Comparison of ENCODE assay signal across 1 cellular context in the genomic region with DNA sequence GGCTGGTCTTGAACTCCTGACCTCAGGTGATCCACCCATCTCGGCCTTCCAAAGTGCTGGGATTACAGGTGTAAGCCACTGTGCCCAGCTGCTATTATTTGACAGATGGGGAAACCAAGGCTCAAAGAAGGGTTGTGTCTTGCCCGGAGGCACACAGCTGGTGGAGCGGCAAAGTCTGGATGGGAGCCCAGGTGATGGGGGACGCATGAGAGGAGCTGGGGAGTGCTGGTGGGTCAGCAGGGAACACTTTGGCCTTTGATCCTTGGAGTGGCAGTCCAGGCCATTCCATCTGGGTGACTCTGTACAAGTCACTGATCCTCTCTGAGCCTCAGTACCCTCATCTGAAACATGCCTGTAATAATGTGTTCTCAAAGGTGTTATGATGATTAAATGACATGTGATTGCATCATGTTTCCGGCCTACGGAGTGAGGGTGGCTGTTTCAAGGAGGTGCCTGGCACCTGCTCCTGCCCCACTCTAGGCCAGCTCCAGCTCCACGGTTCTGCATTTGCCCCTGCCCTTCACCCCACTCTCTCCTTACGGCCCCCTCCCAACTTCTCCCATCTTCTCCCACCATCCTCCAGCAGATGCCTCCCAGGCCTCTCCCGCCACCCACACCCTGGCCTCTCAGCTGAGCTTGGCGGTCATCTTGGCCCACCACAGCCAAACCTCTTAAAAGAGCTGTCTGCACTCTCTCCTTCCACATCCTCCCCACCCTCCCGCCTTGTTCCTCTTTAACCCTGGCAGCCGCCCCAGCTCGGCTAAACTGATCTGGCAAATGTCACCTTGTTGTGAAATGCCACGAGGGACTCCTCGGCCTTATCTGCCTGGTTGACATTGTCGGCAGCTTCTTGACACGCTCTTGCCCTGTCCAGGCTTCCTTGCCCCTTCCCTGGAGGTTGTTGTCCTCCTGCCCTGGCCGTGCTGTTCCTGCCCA.
A peak's percentile ranks its signal among the peaks of the same experiment; 100 is the strongest.
TF ChIP-seq lines count a peak whose summit lies in the region.

No MANE protein-coding gene starts in this region.

TF ChIP-seq in HepG2, 621 proteins besides CTCF, POLR2A, EP300 and RAD21:
- TF ChIP-seq RNF2 (conservative IDR thresholded peaks at IDR 0.05; ENCODE audit: low read depth) = no peak
- TF ChIP-seq, protein P1, sequence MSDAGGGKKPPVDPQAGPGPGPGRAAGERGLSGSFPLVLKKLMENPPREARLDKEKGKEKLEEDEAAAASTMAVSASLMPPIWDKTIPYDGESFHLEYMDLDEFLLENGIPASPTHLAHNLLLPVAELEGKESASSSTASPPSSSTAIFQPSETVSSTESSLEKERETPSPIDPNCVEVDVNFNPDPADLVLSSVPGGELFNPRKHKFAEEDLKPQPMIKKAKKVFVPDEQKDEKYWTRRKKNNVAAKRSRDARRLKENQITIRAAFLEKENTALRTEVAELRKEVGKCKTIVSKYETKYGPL (CRISPR knock-in tag; IDR thresholded peaks at IDR 0.05) = no peak
- TF ChIP-seq CEBPB (IDR thresholded peaks at IDR 0.05; ENCODE audit: borderline replicate concordance, low read depth, low read length) = peak; percentile 79
- TF ChIP-seq HNF4A (CRISPR knock-in tag; IDR thresholded peaks at IDR 0.05) = peak; percentile 29; the same call in 1 of the 2 replicates
- peak; percentile 38; the same call in 1 of the 2 replicates for TF ChIP-seq ZBTB33 (CRISPR knock-in tag; IDR thresholded peaks at IDR 0.05)
- TF ChIP-seq ZNF20 (CRISPR knock-in tag; IDR thresholded peaks at IDR 0.05) = no peak
- TF ChIP-seq CEBPG (CRISPR knock-in tag; IDR thresholded peaks at IDR 0.05) = peak; percentile 51
- TF ChIP-seq, protein P2, sequence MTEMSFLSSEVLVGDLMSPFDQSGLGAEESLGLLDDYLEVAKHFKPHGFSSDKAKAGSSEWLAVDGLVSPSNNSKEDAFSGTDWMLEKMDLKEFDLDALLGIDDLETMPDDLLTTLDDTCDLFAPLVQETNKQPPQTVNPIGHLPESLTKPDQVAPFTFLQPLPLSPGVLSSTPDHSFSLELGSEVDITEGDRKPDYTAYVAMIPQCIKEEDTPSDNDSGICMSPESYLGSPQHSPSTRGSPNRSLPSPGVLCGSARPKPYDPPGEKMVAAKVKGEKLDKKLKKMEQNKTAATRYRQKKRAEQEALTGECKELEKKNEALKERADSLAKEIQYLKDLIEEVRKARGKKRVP (CRISPR knock-in tag; IDR thresholded peaks at IDR 0.05) = peak in 1 of 2 experiments; percentile 84; a peak in 2 of 4 replicates
